In the genomic region with DNA sequence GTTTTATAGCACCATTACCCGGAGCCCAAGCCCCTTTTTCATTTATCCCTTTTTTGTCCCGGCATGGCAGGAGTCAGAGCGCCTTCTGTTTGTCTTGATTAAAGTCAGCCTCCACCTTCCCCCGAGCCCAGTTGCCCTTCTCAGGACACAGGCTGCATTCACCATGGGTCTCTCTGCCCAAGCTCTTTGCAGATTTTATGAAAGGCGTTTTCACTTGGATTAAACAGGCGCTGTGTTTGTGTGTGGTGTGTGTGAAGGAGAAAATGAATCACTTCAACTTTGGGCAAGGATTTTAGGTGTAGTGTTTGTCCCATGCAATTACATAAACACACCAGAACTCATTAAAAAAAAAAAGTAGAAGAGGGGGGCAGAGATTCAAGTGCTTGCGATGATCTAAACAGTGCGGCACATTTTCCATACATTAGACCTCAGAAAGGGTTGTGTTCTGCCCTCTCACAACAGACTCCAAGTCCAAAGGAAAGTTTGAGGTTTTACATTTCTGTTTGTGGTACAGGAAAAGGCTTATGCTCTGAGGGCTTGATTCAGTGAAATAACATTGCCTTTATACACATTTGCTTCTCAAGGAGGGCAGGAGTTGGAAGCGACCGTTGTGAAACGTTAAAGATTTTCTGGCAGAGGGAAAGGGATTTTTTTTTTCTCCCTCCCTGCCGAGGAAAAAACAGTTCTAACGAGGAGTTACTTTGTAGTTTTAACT, we compare ENCODE assay signal across 19 cellular contexts. TPM values are rescaled to one million over a fixed set of nuclear protein-coding genes. Genes with fewer than 3 reads are reported as not detected.
DNase-seq lines count a peak whose midpoint lies in the region; TF ChIP-seq lines count a peak whose summit lies in the region.
"Had no signal": no experiment of that assay in that cellular context is flagged by ENCODE, and none has a peak within 500 bp of the region (broad histone marks: within the 10 kb centered on the region; RNA-seq: fewer than 3 reads in every experiment).

No MANE protein-coding gene starts in this region.

- H3K27ac ChIP-seq in coronary artery (peak overlapping the region; percentile 20 to 84), smooth muscle cell (ENCODE audit: low read depth) (peak overlapping the region; percentile 68)
- H3K27ac ChIP-seq: epithelial cell of prostate, right lobe of liver had no signal

- no peaks in the 10 kb centered on the region for H3K36me3 ChIP-seq in smooth muscle cell (ENCODE audit: low read depth)
- H3K36me3 ChIP-seq: right lobe of liver had no signal

- H3K4me3 ChIP-seq in coronary artery (peak overlapping the region; percentile 68), smooth muscle cell (peak overlapping the region; percentile 2)
- H3K4me3 ChIP-seq: mucosa of descending colon, right lobe of liver had no signal

- H3K27me3 ChIP-seq in smooth muscle cell (ENCODE audit: low read depth) = no peaks in the 10 kb centered on the region
- H3K27me3 ChIP-seq: right lobe of liver had no signal

- H4K20me1 ChIP-seq in smooth muscle cell (ENCODE audit: low read depth) = no peaks in the 10 kb centered on the region

- H3K9me3 ChIP-seq in smooth muscle cell (replicated peaks; ENCODE audit: low read depth) = no peaks in the 10 kb centered on the region
- H3K9me3 ChIP-seq: mucosa of descending colon, right lobe of liver had no signal

- no peaks in the 10 kb centered on the region for H3K79me2 ChIP-seq in smooth muscle cell (ENCODE audit: low read depth)

- H3F3A ChIP-seq in smooth muscle cell (ENCODE audit: low read depth) = no peaks in the 10 kb centered on the region

- H3K9ac ChIP-seq in smooth muscle cell (ENCODE audit: low read depth) = peak overlapping the region; percentile 28

- 50% methylated on average over 13 of the region's 13 CpGs for WGBS in smooth muscle cell (ENCODE audit: low lambda C conversion rate)

- TF ChIP-seq CTCF in coronary artery (IDR thresholded peaks at IDR 0.05) (no peak), smooth muscle cell (IDR thresholded peaks at IDR 0.05; ENCODE audit: borderline replicate concordance, insufficient read depth, poor library complexity, severe bottlenecking) (no peak)

- no peak overlapping the region for H2AFZ ChIP-seq in smooth muscle cell (ENCODE audit: low read depth)

- DNase-seq in COLO829 (ENCODE audit: low spot score) (peak; percentile 71), coronary artery (ENCODE audit: low spot score) (no peak), iris pigment epithelial cell (ENCODE audit: low read depth) (peak; percentile 12), smooth muscle cell (lab: John Stamatoyannopoulos, UW; ENCODE audit: unreplicated experiment) (no peak), NCI-H1436 treated with DMSO at 0.1 percent for 48 hours (lab: John Stamatoyannopoulos, UW) (no peak), AG08395 (ENCODE audit: low spot score) (no peak)
- DNase-seq in stimulated activated CD4-positive, alpha-beta T cell treated with anti-CD3 and anti-CD28 coated beads, Interleukin-1b, Interleukin-23, amount 100 ng/mL, for 48 hours = no peak
- no peak for DNase-seq in NK-92 treated with Interleukin-12 subunit alpha and Interleukin-12 subunit beta, amount 100 ng/mL, for 24 hours (lab: John Stamatoyannopoulos, UW)
- DNase-seq: activated CD4-positive, alpha-beta memory T cell treated with anti-CD3 and anti-CD28 coated beads for 36 hours; activated gamma-delta T cell treated with Interleukin-2 at 50 U/mL for 16 hours; central memory CD4-positive, alpha-beta T cell; mucosa of descending colon; NCI-H1417; NCI-H526; right lobe of liver; SHP77 treated with DMSO at 0.1 percent for 48 hours; T1000 had no signal

- peak overlapping the region; percentile 71 for H3K4me2 ChIP-seq in smooth muscle cell

- peaks cover 8% of the 10 kb centered on the region for H3K4me1 ChIP-seq in smooth muscle cell (ENCODE audit: low read depth)
- H3K4me1 ChIP-seq: right lobe of liver had no signal

RNA-seq across cellular contexts. Expression of a gene that starts 14.5 kb away (rescaled TPM):
- total RNA-seq in smooth muscle cell = 0.76 and 1.4 TPM in 2 replicates
- 1.1 and 1.3 TPM in 2 replicates for polyA plus RNA-seq in smooth muscle cell
- total RNA-seq: HepG2 had no signal

RNA-seq across cellular contexts. Expression of a gene that starts 48.1 kb away (rescaled TPM):
- total RNA-seq in smooth muscle cell = 0.94 and 0.99 TPM in 2 replicates
- polyA plus RNA-seq in smooth muscle cell = not detected in 2 replicates
- total RNA-seq: activated CD4-positive, alpha-beta memory T cell treated with anti-CD3 and anti-CD28 coated beads for 36 hours; HepG2 had no signal
- polyA plus RNA-seq: HepG2 had no signal

Comparison
In these comparisons a context has a peak if more than half of its experiments do, and no peak if none do; other contexts are left out.
1. DNase-seq: peak in COLO829 (single experiment) and iris pigment epithelial cell (single experiment); none in coronary artery (single experiment), smooth muscle cell (single experiment), stimulated activated CD4-positive, alpha-beta T cell treated with anti-CD3 and anti-CD28 coated beads, Interleukin-1b, Interleukin-23, amount 100 ng/mL, for 48 hours (single experiment), NCI-H1436 treated with DMSO at 0.1 percent for 48 hours (single experiment), NK-92 treated with Interleukin-12 subunit alpha and Interleukin-12 subunit beta, amount 100 ng/mL, for 24 hours (single experiment) and AG08395 (single experiment).